ENCODE assay signal across 8 cellular contexts in the genomic region with DNA sequence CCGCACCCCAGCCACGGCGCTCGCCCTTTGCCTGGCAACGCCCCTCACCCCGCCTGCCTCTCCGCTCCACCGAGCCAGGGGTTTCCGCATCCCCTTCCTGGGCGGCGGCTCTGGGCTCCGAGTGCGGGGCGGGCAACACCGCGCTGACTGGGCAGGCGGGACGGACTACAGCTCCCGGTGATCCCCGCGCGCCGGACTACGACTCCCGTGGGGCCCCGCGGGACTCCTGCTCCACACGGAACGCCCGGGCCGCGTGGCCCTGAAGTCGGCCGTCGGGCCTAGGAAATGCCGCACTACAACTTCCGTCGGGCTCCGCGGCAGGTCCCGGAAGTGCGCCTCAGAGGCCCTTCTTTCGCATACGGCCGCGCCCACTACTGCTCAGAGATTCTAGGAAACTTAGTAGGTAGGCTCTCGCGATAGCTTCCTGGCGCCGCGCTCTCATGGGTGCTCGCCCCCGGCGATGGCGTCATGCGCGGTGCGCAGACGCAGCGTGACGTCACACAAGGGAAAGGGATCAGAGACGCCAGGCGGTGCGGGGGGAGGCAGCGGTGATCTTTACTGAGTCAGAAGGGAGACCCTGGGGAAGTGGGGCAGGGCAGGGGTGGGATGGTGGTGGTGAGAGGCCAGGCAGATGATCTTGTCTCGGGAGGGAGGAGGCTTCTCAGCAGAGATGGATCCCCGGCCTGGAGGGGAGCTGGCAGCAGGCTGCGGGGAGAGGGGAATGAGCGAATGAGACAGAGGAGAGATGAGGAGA. TPM values are rescaled to one million over a fixed set of nuclear protein-coding genes. Genes with fewer than 3 reads are reported as not detected.
A peak's percentile ranks its signal among the peaks of the same experiment; 100 is the strongest.
DNase-seq lines count a peak whose midpoint lies in the region; ATAC-seq and TF ChIP-seq lines count a peak whose summit lies in the region.

A gene with protein sequence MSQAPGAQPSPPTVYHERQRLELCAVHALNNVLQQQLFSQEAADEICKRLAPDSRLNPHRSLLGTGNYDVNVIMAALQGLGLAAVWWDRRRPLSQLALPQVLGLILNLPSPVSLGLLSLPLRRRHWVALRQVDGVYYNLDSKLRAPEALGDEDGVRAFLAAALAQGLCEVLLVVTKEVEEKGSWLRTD (minus strand): TSS at position 123 of the 754 bp plus-strand sequence. CDS start 760 bp downstream, outside the sequence.

- peaks cover 40% of the 10 kb centered on the region for H3K4me1 Mint-ChIP-seq in central memory CD8-positive, alpha-beta T cell

- peaks cover 14% of the 10 kb centered on the region for H3K36me3 Mint-ChIP-seq in central memory CD8-positive, alpha-beta T cell (ENCODE audit: insufficient read depth)

- intact Hi-C loops in spleen (cut with DNase I; ENCODE audit: low total_unique reads) = no loop called here

- DNase-seq in AG08396 (ENCODE audit: low spot score) (peak; percentile 99), NCI-H446 (lab: John Stamatoyannopoulos, UW) (peak; percentile 92 to 99), inferior parietal cortex (ENCODE audit: extremely low spot score) (peak; percentile 98), spleen (peak; percentile 100)
- DNase-seq in activated CD4-positive, CD25-positive, alpha-beta regulatory T cell treated with anti-CD3 and anti-CD28 coated beads, Interleukin-2, amount 50 U/mL, for 16 hours (ENCODE audit: low read depth, low spot score) = peak; percentile 96
- peak; percentile 84 to 95 for DNase-seq in central memory CD8-positive, alpha-beta T cell (ENCODE audit: low spot score in 2 of 2)

- H3K27ac ChIP-seq in spleen = peak within 1 kb of the TSS; percentile 32 to 90 (median 85)

- peak within 1 kb of the TSS; percentile 96 for H3K27ac Mint-ChIP-seq in central memory CD8-positive, alpha-beta T cell (ENCODE audit: low read depth)

- no peaks in the 10 kb centered on the region for H3K9me3 Mint-ChIP-seq in central memory CD8-positive, alpha-beta T cell

- peak within 1 kb of the TSS; percentile 77 for H3K4me3 Mint-ChIP-seq in central memory CD8-positive, alpha-beta T cell

- peaks cover 0 to 20% (median 13%) of the 10 kb centered on the region in 6 donors for H3K4me1 ChIP-seq in spleen

- TF ChIP-seq POLR2A in spleen (IDR thresholded peaks at IDR 0.05) = no peak

- H3K36me3 ChIP-seq in spleen = peaks cover 0 to 2% (median under 1%) of the 10 kb centered on the region in 6 donors

- H3K4me3 ChIP-seq in spleen = peak within 1 kb of the TSS; percentile 43 to 81 (median 62)

- no peaks in the 10 kb centered on the region for H3K9me3 ChIP-seq in spleen

- no peaks in the 10 kb centered on the region for H3K27me3 Mint-ChIP-seq in central memory CD8-positive, alpha-beta T cell

- peaks cover 0 to 28% (median 0%) of the 10 kb centered on the region in 7 donors for H3K27me3 ChIP-seq in spleen (replicated peaks in 1 of 7)

- 1 to 2% (median 1%) methylated on average over 37 to 69 of the region's 69 CpGs for WGBS in spleen, 5 donors

- ATAC-seq in GM19023 (IDR thresholded peaks at IDR 0.05; ENCODE audit: unreplicated experiment) (peak; percentile 85), HG03280 (IDR thresholded peaks at IDR 0.05; ENCODE audit: unreplicated experiment) (peak; percentile 90)
- ATAC-seq in central memory CD8-positive, alpha-beta T cell (replicated peaks; ENCODE audit: extremely low read depth, poor library complexity, severe bottlenecking) = peak; percentile 96

- TF ChIP-seq CTCF in spleen (IDR thresholded peaks at IDR 0.05 in 8 of 11, conservative IDR thresholded peaks at IDR 0.05 in 3 of 11) = peak in 4 of 11 experiments; percentile 16 to 46 (median 20)

RNA-seq across cellular contexts. Expression of the gene that starts here (rescaled TPM):
- 10 to 100 TPM; 21.4 to 32.1 (median 29.0) TPM for total RNA-seq in spleen
- 10 to 100 TPM; 39.2 to 54.3 (median 42.4) TPM for polyA plus RNA-seq in spleen

Comparison
In these comparisons a context has a peak if more than half of its experiments do, and no peak if none do; other contexts are left out.
1. Peak in every context shown above with its lines: DNase-seq, ATAC-seq, H3K4me3 ChIP-seq and H3K27ac ChIP-seq.